In the genomic region with DNA sequence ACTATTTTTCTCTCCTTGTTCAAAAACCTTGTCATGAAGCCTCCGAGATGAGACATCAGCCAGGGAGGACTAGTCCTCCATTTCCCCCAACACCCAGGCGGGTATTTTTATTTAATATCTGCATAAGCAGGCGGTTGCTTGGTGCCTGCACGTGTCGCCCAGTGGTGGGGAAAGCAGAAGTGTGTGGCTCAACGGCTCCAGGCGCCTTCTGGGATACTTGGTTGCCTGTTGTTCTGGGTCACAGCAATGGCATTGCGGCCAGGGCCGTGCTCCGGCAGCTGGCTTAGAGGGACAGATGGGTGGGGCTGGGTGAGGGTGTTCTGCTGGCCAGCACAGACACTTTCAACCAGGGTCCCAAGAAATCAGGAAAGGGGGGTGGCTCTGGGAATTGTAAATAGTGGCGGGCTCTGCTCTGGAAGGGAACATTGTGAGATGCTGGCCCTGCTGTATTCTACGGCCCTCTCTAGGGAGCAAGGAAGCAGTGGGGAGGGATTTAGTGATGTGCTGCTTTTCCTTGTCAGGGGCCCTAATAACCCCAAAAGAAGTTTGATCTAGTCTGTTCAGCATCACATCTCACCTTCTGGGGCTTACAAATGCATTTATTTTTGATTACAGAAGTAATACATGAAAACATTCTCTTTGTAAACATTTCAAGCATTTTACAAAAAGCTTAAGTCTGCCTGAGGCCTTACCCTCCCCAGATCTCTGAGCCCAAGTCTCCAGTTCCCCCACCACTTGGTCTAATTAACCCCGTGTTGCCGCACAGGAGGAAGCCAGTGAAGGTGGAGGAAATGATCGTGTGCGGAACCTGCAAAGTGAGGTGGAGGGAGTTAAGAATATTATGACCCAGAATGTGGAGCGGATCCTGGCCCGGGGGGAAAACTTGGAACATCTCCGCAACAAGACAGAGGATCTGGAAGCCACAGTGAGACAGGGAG, we compare ENCODE assay signal across 8 cellular contexts. TPM values are rescaled to one million over a fixed set of nuclear protein-coding genes. Genes with fewer than 3 reads are reported as not detected.
DNase-seq lines count a peak whose midpoint lies in the region; ATAC-seq and TF ChIP-seq lines count a peak whose summit lies in the region.

No MANE protein-coding gene starts in this region.

- TF ChIP-seq POLR2A in gastrocnemius medialis (IDR thresholded peaks at IDR 0.05): peak in 1 of 2 donors; percentile 12

- H3K9me3 Mint-ChIP-seq in activated CD8-positive, alpha-beta memory T cell treated with anti-CD3 and anti-CD28 coated beads, Interleukin-2, amount 10 ng/mL, durations not matched to agents 7 days and 5 days (ENCODE audit: low read depth): no peaks in the 10 kb centered on the region

- in situ Hi-C loops in gastrocnemius medialis (cut with MboI; ENCODE audit: low sequenced_read_pairs in 4 of 4): no loop called here

- TF ChIP-seq CTCF in right atrium auricular region (IDR thresholded peaks at IDR 0.05): no peak
- TF ChIP-seq CTCF in gastrocnemius medialis (IDR thresholded peaks at IDR 0.05 in 4 of 5, conservative IDR thresholded peaks at IDR 0.05 in 1 of 5): no peak

- peaks cover 21% of the 10 kb centered on the region for H3K36me3 Mint-ChIP-seq in activated CD8-positive, alpha-beta memory T cell treated with anti-CD3 and anti-CD28 coated beads, Interleukin-2, amount 10 ng/mL, durations not matched to agents 7 days and 5 days

- DNase-seq in DMS53 (lab: John Stamatoyannopoulos, UW) (peak; percentile 51), DMS53 treated with DMSO at 0.1 percent for 48 hours (lab: John Stamatoyannopoulos, UW; ENCODE audit: unreplicated experiment) (no peak), right atrium auricular region (ENCODE audit: low spot score) (peak; percentile 83), gastrocnemius medialis (peak; percentile 64 to 83), NCI-H1417 (lab: John Stamatoyannopoulos, UW) (no peak)
- DNase-seq in activated CD8-positive, alpha-beta memory T cell treated with anti-CD3 and anti-CD28 coated beads, Interleukin-2, amount 10 ng/mL, durations not matched to agents 7 days and 5 days: peak; percentile 49

- H3K4me1 Mint-ChIP-seq in activated CD8-positive, alpha-beta memory T cell treated with anti-CD3 and anti-CD28 coated beads, Interleukin-2, amount 10 ng/mL, durations not matched to agents 7 days and 5 days: peaks cover 25% of the 10 kb centered on the region

- H3K4me1 ChIP-seq in right atrium auricular region (peaks cover 0 to 32% of the 10 kb centered on the region in 2 donors), gastrocnemius medialis (peaks cover 28 to 35% of the 10 kb centered on the region in 2 donors)

- ATAC-seq in HG03520 (IDR thresholded peaks at IDR 0.05; ENCODE audit: unreplicated experiment): peak; percentile 43
- ATAC-seq in activated CD8-positive, alpha-beta memory T cell treated with anti-CD3 and anti-CD28 coated beads, Interleukin-2, amount 10 ng/mL, durations not matched to agents 7 days and 5 days: peak; percentile 25
- ATAC-seq in gastrocnemius medialis: peak; percentile 74 to 84
- ATAC-seq in HG03565 (IDR thresholded peaks at IDR 0.05; ENCODE audit: unreplicated experiment): no peak

- H3K4me3 ChIP-seq in right atrium auricular region (peak overlapping the region in 1 of 2 donors; percentile 37), gastrocnemius medialis (peak overlapping the region; percentile 8 to 46 (median 26))

- H3K27me3 ChIP-seq in right atrium auricular region: no peaks in the 10 kb centered on the region
- no peaks in the 10 kb centered on the region for H3K27me3 ChIP-seq in gastrocnemius medialis

- H3K9me3 ChIP-seq in right atrium auricular region: no peaks in the 10 kb centered on the region
- no peaks in the 10 kb centered on the region for H3K9me3 ChIP-seq in gastrocnemius medialis

- peak overlapping the region; percentile 98 for H3K4me3 Mint-ChIP-seq in activated CD8-positive, alpha-beta memory T cell treated with anti-CD3 and anti-CD28 coated beads, Interleukin-2, amount 10 ng/mL, durations not matched to agents 7 days and 5 days

- no peaks in the 10 kb centered on the region for H3K27me3 Mint-ChIP-seq in activated CD8-positive, alpha-beta memory T cell treated with anti-CD3 and anti-CD28 coated beads, Interleukin-2, amount 10 ng/mL, durations not matched to agents 7 days and 5 days

- CTCF ChIA-PET in activated CD8-positive, alpha-beta memory T cell treated with anti-CD3 and anti-CD28 coated beads, Interleukin-2, amount 10 ng/mL, durations not matched to agents 7 days and 5 days (lab: Charles Lee): interaction anchor here (0.6 to 1.2 kb wide), 4 partner anchors 13 to 204 kb away, joined by 3 read pairs; partner anchors contain the start of gene GGCX

- H3K36me3 ChIP-seq in right atrium auricular region: no peaks in the 10 kb centered on the region
- no peaks in the 10 kb centered on the region for H3K36me3 ChIP-seq in gastrocnemius medialis

- intact Hi-C loops in gastrocnemius medialis (cut with DNase I; ENCODE audit: low total_unique reads): no loop called here

- H3K27ac Mint-ChIP-seq in activated CD8-positive, alpha-beta memory T cell treated with anti-CD3 and anti-CD28 coated beads, Interleukin-2, amount 10 ng/mL, durations not matched to agents 7 days and 5 days: peak overlapping the region; percentile 85

- H3K27ac ChIP-seq in right atrium auricular region (peak overlapping the region; percentile 80), gastrocnemius medialis (peak overlapping the region; percentile 73 to 92 (median 82))

RNA-seq across cellular contexts. Expression of gene VAMP8, which starts 1.1 kb away (rescaled TPM):
- total RNA-seq in activated CD8-positive, alpha-beta memory T cell treated with anti-CD3 and anti-CD28 coated beads, Interleukin-2, amount 10 ng/mL, durations not matched to agents 7 days and 5 days: 100 to 1,000 TPM in 1 of 2 experiments, 10 to 100 TPM in 1; 99.6 to 124 TPM
- total RNA-seq in right atrium auricular region (10 to 100 TPM; 11.9 to 26.1 TPM), gastrocnemius medialis (10 to 100 TPM in 1 of 4 donors, 1 to 10 TPM in 3; 5.3 to 12.1 (median 7.1) TPM)

RNA-seq across cellular contexts. Expression of gene VAMP5, which starts 5.7 kb away (rescaled TPM):
- total RNA-seq in activated CD8-positive, alpha-beta memory T cell treated with anti-CD3 and anti-CD28 coated beads, Interleukin-2, amount 10 ng/mL, durations not matched to agents 7 days and 5 days: 10 to 100 TPM; 84.4 to 88.4 TPM
- total RNA-seq in right atrium auricular region (10 to 100 TPM; 37.2 to 61.7 TPM), gastrocnemius medialis (10 to 100 TPM; 19.9 to 47.0 (median 36.9) TPM)

RNA-seq across cellular contexts. Expression of gene RNF181, which starts 17.0 kb away (rescaled TPM):
- total RNA-seq in activated CD8-positive, alpha-beta memory T cell treated with anti-CD3 and anti-CD28 coated beads, Interleukin-2, amount 10 ng/mL, durations not matched to agents 7 days and 5 days: 100 to 1,000 TPM; 100 to 110 TPM
- total RNA-seq in right atrium auricular region (100 to 1,000 TPM; 109 to 194 TPM), gastrocnemius medialis (100 to 1,000 TPM; 207 to 235 (median 215) TPM)

RNA-seq across cellular contexts. Expression of gene GGCX, which starts 17.2 kb away (rescaled TPM):
- total RNA-seq in activated CD8-positive, alpha-beta memory T cell treated with anti-CD3 and anti-CD28 coated beads, Interleukin-2, amount 10 ng/mL, durations not matched to agents 7 days and 5 days: 10 to 100 TPM; 26.0 to 26.7 TPM
- 10 to 100 TPM; 18.0 to 23.3 TPM for total RNA-seq in right atrium auricular region
- 10 to 100 TPM; 18.3 to 33.1 (median 28.2) TPM for total RNA-seq in gastrocnemius medialis

RNA-seq across cellular contexts. Expression of gene TMEM150A, which starts 24.0 kb away (rescaled TPM):
- total RNA-seq in activated CD8-positive, alpha-beta memory T cell treated with anti-CD3 and anti-CD28 coated beads, Interleukin-2, amount 10 ng/mL, durations not matched to agents 7 days and 5 days: 1 to 10 TPM in 1 of 2 experiments, under 1 TPM in 1; 0.91 to 1.7 TPM
- total RNA-seq in right atrium auricular region (10 to 100 TPM; 15.8 to 21.7 TPM), gastrocnemius medialis (100 to 1,000 TPM in 1 of 4 donors, 10 to 100 TPM in 3; 44.4 to 102 (median 80.7) TPM)

Comparison
In these comparisons a context has a peak if more than half of its experiments do, and no peak if none do; other contexts are left out.
1. DNase-seq: peak in DMS53 (single experiment), activated CD8-positive, alpha-beta memory T cell treated with anti-CD3 and anti-CD28 coated beads, Interleukin-2, amount 10 ng/mL, durations not matched to agents 7 days and 5 days (single experiment), right atrium auricular region (single experiment) and gastrocnemius medialis (2 of 2); none in DMS53 treated with DMSO at 0.1 percent for 48 hours (single experiment) and NCI-H1417 (0 of 3).